Comparison of ENCODE assay signal across 9 cellular contexts in genomic region chr20:62921119-62921687, GRCh38. TPM values are rescaled to one million over a fixed set of nuclear protein-coding genes. Genes with fewer than 3 reads are reported as not detected.
A peak's percentile ranks its signal among the peaks of the same experiment; 100 is the strongest.
DNase-seq lines count a peak whose midpoint lies in the region; ATAC-seq and TF ChIP-seq lines count a peak whose summit lies in the region.
"Had no signal": no experiment of that assay in that cellular context is flagged by ENCODE, and none has a peak within 500 bp of the region (broad histone marks: within the 10 kb centered on the region; RNA-seq: fewer than 3 reads in every experiment).

No MANE protein-coding gene starts in this region.

- H3K27me3 Mint-ChIP-seq in activated T-cell treated with anti-CD3 and anti-CD28 coated beads, Interleukin-2, amount 50 U/mL, for 24 hours, result no peaks in the 10 kb centered on the region

- peak overlapping the region; percentile 91 for H3K27ac Mint-ChIP-seq in activated T-cell treated with anti-CD3 and anti-CD28 coated beads, Interleukin-2, amount 50 U/mL, for 24 hours

- peaks cover 82% of the 10 kb centered on the region for H3K4me1 Mint-ChIP-seq in activated T-cell treated with anti-CD3 and anti-CD28 coated beads, Interleukin-2, amount 50 U/mL, for 24 hours (ENCODE audit: low read depth)

- H3K27ac ChIP-seq in C4-2B (peak overlapping the region; percentile 5; the same call in 1 of the 2 replicates), PC-9 (no peak overlapping the region), prostate gland (no peak overlapping the region)

- no peaks in the 10 kb centered on the region for H3K9me3 Mint-ChIP-seq in activated T-cell treated with anti-CD3 and anti-CD28 coated beads, Interleukin-2, amount 50 U/mL, for 24 hours

- H2AFZ ChIP-seq in PC-9, result no peak overlapping the region

- peaks cover 54% of the 10 kb centered on the region for H3K36me3 Mint-ChIP-seq in activated T-cell treated with anti-CD3 and anti-CD28 coated beads, Interleukin-2, amount 50 U/mL, for 24 hours (ENCODE audit: low read depth)

- TF ChIP-seq POLR2A in prostate gland (IDR thresholded peaks at IDR 0.05), result no peak

- CTCF ChIA-PET in PC-9 (lab: Charles Lee), result interaction anchor here (0.6 to 1.1 kb wide), 3 partner anchors 14 to 60 kb away, joined by 3 to 4 read pairs (median 4); no protein-coding TSS in a partner anchor

- H3K4me1 ChIP-seq in HAP-1, result peaks cover 69% of the 10 kb centered on the region
- peaks cover 27% of the 10 kb centered on the region for H3K4me1 ChIP-seq in PC-9 (replicated peaks; ENCODE audit: insufficient read depth)
- H3K4me1 ChIP-seq in prostate gland (replicated peaks), result peaks cover 44% of the 10 kb centered on the region

- no peaks in the 10 kb centered on the region; the same call in 1 of the 2 replicates for H3K36me3 ChIP-seq in HAP-1 (replicated peaks)
- H3K36me3 ChIP-seq in PC-9 (ENCODE audit: low read depth), result no peaks in the 10 kb centered on the region
- H3K36me3 ChIP-seq in prostate gland, result no peaks in the 10 kb centered on the region

- H3K4me3 Mint-ChIP-seq in activated T-cell treated with anti-CD3 and anti-CD28 coated beads, Interleukin-2, amount 50 U/mL, for 24 hours, result peak overlapping the region; percentile 54

- TF ChIP-seq CTCF in C4-2B (conservative IDR thresholded peaks at IDR 0.05) (peak; percentile 81), PC-9 (conservative IDR thresholded peaks at IDR 0.05) (peak; percentile 69), prostate gland (IDR thresholded peaks at IDR 0.05) (peak; percentile 6 to 57 (median 44))

- no peaks in the 10 kb centered on the region for H3K9me2 ChIP-seq in PC-9 (ENCODE audit: insufficient read depth)

- no peak overlapping the region for H3K4me3 ChIP-seq in HAP-1
- H3K4me3 ChIP-seq in PC-9, result no peak overlapping the region
- no peak overlapping the region for H3K4me3 ChIP-seq in prostate gland
- H3K4me3 ChIP-seq: skin epidermis had no signal

- H3F3A ChIP-seq in PC-9 (ENCODE audit: insufficient read depth, low read depth), result peaks cover 26% of the 10 kb centered on the region; the same call in 1 of the 2 replicates

- H3K79me2 ChIP-seq in PC-9 (ENCODE audit: low read depth), result peaks cover 98% of the 10 kb centered on the region

- in situ Hi-C loops in HAP-1 (cut with MboI; ENCODE audit: low sequenced_read_pairs), result no loop called here

- DNase-seq in HAP-1 (ENCODE audit: low spot score in 2 of 2) (peak; percentile 75 to 83), PC-9 (peak; percentile 53 to 56), fibroblast of gingiva (ENCODE audit: low read depth) (peak; percentile 29), prostate gland (ENCODE audit: low spot score) (peak; percentile 36)
- DNase-seq in activated T-cell treated with anti-CD3 and anti-CD28 coated beads, Interleukin-2, amount 50 U/mL, for 24 hours, result peak; percentile 66

- no peak overlapping the region for H3K4me2 ChIP-seq in PC-9

- ATAC-seq in GM18861 (IDR thresholded peaks at IDR 0.05; ENCODE audit: unreplicated experiment) (no peak), GM21528 (IDR thresholded peaks at IDR 0.05; ENCODE audit: low FRiP score, unreplicated experiment) (no peak)

- BruUV-seq in PC-9 (replicated peaks; lab: Mats Ljungman, UMichigan), result no TSS peak

- WGBS in prostate gland, result 37% methylated on average over 8 of the region's 8 CpGs

- H3K9me3 ChIP-seq in HAP-1, result no peaks in the 10 kb centered on the region
- H3K9me3 ChIP-seq in PC-9 (ENCODE audit: insufficient read depth, low read depth), result no peaks in the 10 kb centered on the region
- H3K9me3 ChIP-seq in prostate gland, result no peaks in the 10 kb centered on the region

- H3K27me3 ChIP-seq in HAP-1 (ENCODE audit: low read depth) (no peaks in the 10 kb centered on the region), PC-9 (ENCODE audit: insufficient read depth, low read depth) (no peaks in the 10 kb centered on the region), prostate gland (replicated peaks; ENCODE audit: insufficient read depth) (no peaks in the 10 kb centered on the region)

- POLR2A ChIA-PET in PC-9 (lab: Charles Lee; ENCODE audit: unreplicated experiment), result no interaction called here

- peaks cover 92% of the 10 kb centered on the region for H4K20me1 ChIP-seq in PC-9 (ENCODE audit: insufficient read depth)

- intact Hi-C loops in PC-9 (cut with micrococcal nuclease; ENCODE audit: unreplicated experiment) (no loop called here), prostate gland (cut with DNase I) (no loop called here)

RNA-seq across cellular contexts. Expression of gene DIDO1, which starts 5.1 kb away (rescaled TPM):
- total RNA-seq in PC-9 (2021) (56.4 and 61.4 TPM in 2 replicates), prostate gland (10 to 100 TPM; 68.5 to 75.9 TPM)

RNA-seq across cellular contexts. Expression of gene GID8, which starts 16.7 kb away (rescaled TPM):
- total RNA-seq in PC-9 (2021) (45.7 and 49.7 TPM in 2 replicates), prostate gland (10 to 100 TPM; 38.7 to 42.7 TPM)

RNA-seq across cellular contexts. Expression of gene SLC17A9, which starts 31.3 kb away (rescaled TPM):
- total RNA-seq in PC-9 (2021), result 0.20 and 0.22 TPM in 2 replicates
- 1 to 10 TPM in 1 of 2 donors, under 1 TPM in 1; 0.41 to 3.5 TPM for total RNA-seq in prostate gland

RNA-seq across cellular contexts. Expression of gene TCFL5, which starts 59.6 kb away (rescaled TPM):
- 29.3 and 35.4 TPM in 2 replicates for total RNA-seq in PC-9 (2021)
- total RNA-seq in prostate gland, result 10 to 100 TPM in 1 of 2 donors, 1 to 10 TPM in 1; 7.1 to 24.8 TPM

Comparison
In these comparisons a context has a peak if more than half of its experiments do, and no peak if none do; other contexts are left out.
1. DNase-seq: peak in every context shown above with its lines; median percentile 79 in HAP-1; 66 in activated T-cell treated with anti-CD3 and anti-CD28 coated beads, Interleukin-2, amount 50 U/mL, for 24 hours; 54 in PC-9; 36 in prostate gland; 29 in fibroblast of gingiva.